14 cellular contexts compared by ENCODE assay signal in the genomic region with DNA sequence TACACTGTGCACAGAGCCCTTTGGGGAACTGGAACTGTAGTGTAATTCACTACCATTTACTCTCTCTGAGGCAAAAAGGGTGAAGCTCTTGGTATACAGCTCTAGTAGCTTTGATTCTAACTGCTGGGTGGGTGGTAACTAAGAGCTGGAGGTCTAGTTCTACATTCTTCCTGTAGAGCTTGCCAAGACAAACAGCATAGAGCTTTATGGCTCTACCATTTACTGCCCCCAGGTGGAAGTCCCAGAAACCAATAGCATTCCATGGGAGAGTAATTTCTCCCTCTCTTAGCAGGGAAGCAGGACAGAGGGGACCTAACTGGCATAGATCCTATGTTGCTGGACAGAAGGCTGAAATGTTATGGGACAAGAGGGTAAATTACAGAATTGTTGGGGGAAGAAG. TPM values are rescaled to one million over a fixed set of nuclear protein-coding genes. Genes with fewer than 3 reads are reported as not detected.
DNase-seq lines count a peak whose midpoint lies in the region; ATAC-seq and TF ChIP-seq lines count a peak whose summit lies in the region.
"Had no signal": no experiment of that assay in that cellular context is flagged by ENCODE, and none has a peak within 500 bp of the region (broad histone marks: within the 10 kb centered on the region; RNA-seq: fewer than 3 reads in every experiment).

No MANE protein-coding gene starts in this region.

- no peak overlapping the region for H3K4me2 ChIP-seq in GM23338
- H3K4me2 ChIP-seq: BLaER1 treated with 17β-estradiol and CSF1 and Interleukin-3, amounts not matched to agents 10 nM and 100 nM had no signal

- no peaks in the 10 kb centered on the region; the same call in 1 of the 2 replicates for H4K20me1 ChIP-seq in GM23338 (replicated peaks; ENCODE audit: insufficient read depth)

- H3K4me1 ChIP-seq in A673 (ENCODE audit: insufficient read depth, low read length, poor library complexity, severe bottlenecking) (no peaks in the 10 kb centered on the region), GM23338 (ENCODE audit: insufficient read depth) (no peaks in the 10 kb centered on the region)
- H3K4me1 ChIP-seq: foreskin keratinocyte had no signal

- POLR2A ChIA-PET in A673 (lab: Charles Lee; ENCODE audit: low non-redundant PET), result no interaction called here

- H3K27me3 ChIP-seq in A673 (replicated peaks; ENCODE audit: insufficient read depth, low read depth, low read length, poor library complexity) (no peaks in the 10 kb centered on the region), GM23338 (ENCODE audit: insufficient read depth) (no peaks in the 10 kb centered on the region)
- H3K27me3 ChIP-seq: foreskin keratinocyte had no signal

- H2AFZ ChIP-seq in GM23338, result no peak overlapping the region

- DNase-seq in A673 (ENCODE audit: low spot score), result no peak
- peak; percentile 13 for DNase-seq in GM23338 (ENCODE audit: low spot score)
- peak; percentile 44 for DNase-seq in SK-MEL-5 (ENCODE audit: low read depth, low spot score)
- peak; percentile 2 for DNase-seq in fibroblast of peridontal ligament (ENCODE audit: extremely low read depth)
- DNase-seq in NAMALWA (ENCODE audit: low spot score), result no peak
- DNase-seq in GF-D8 (lab: John Stamatoyannopoulos, UW), result no peak
- DNase-seq in amniotic stem cell (lab: John Stamatoyannopoulos, UW), result no peak
- DNase-seq in lower leg skin (ENCODE audit: low spot score in 2 of 2), result no peak
- DNase-seq: activated naive CD8-positive, alpha-beta T cell treated with anti-CD3 and anti-CD28 coated beads, Interleukin-2, amount 10 ng/mL, durations not matched to agents 7 days and 5 days; foreskin keratinocyte; MM.1S; NCI-H510A had no signal

- no peaks in the 10 kb centered on the region for H3K9me3 Mint-ChIP-seq in GM23338
- H3K9me3 Mint-ChIP-seq: activated naive CD8-positive, alpha-beta T cell treated with anti-CD3 and anti-CD28 coated beads, Interleukin-2, amount 10 ng/mL, durations not matched to agents 7 days and 5 days; natural killer cell treated with Interleukin-12 subunit alpha and Interleukin-12 subunit beta and Interleukin-15 and Interleukin-18, amount 100 ng/mL, for 72 hours had no signal

- H3K4me3 ChIP-seq in A673 (ENCODE audit: low read depth, low read length, poor library complexity, severe bottlenecking) (no peak overlapping the region), GM23338 (no peak overlapping the region), lower leg skin (ENCODE audit: low read depth, poor library complexity, severe bottlenecking) (no peak overlapping the region)
- H3K4me3 ChIP-seq: BLaER1 treated with 17β-estradiol and CSF1 and Interleukin-3, amounts not matched to agents 10 nM and 100 nM had no signal

- CTCF ChIA-PET in A673 (lab: Charles Lee), result no interaction called here

- H3K9me2 ChIP-seq in GM23338 (ENCODE audit: insufficient read depth), result no peaks in the 10 kb centered on the region

- peak; percentile 47 for ATAC-seq in GM23338
- ATAC-seq: foreskin keratinocyte; natural killer cell treated with Interleukin-12 subunit alpha and Interleukin-12 subunit beta and Interleukin-15 and Interleukin-18, amount 100 ng/mL, for 72 hours had no signal

- TF ChIP-seq POLR2A in lower leg skin (IDR thresholded peaks at IDR 0.05), result no peak

- H3K27me3 Mint-ChIP-seq in GM23338 (ENCODE audit: insufficient read depth, low read depth, poor library complexity), result peaks cover 2% of the 10 kb centered on the region
- H3K27me3 Mint-ChIP-seq: activated naive CD8-positive, alpha-beta T cell treated with anti-CD3 and anti-CD28 coated beads, Interleukin-2, amount 10 ng/mL, durations not matched to agents 7 days and 5 days had no signal

- H3K9me3 ChIP-seq in A673 (ENCODE audit: low read depth, low read length, poor library complexity, severe bottlenecking), result no peaks in the 10 kb centered on the region
- H3K9me3 ChIP-seq: BLaER1 treated with 17β-estradiol and CSF1 and Interleukin-3, amounts not matched to agents 10 nM and 100 nM had no signal

- H3K36me3 ChIP-seq in A673 (ENCODE audit: insufficient read depth, low read length, poor library complexity, severe bottlenecking), result no peaks in the 10 kb centered on the region
- no peaks in the 10 kb centered on the region for H3K36me3 ChIP-seq in GM23338 (ENCODE audit: insufficient read depth)

- H3K27ac Mint-ChIP-seq in GM23338, result no peak overlapping the region
- H3K27ac Mint-ChIP-seq: activated naive CD8-positive, alpha-beta T cell treated with anti-CD3 and anti-CD28 coated beads, Interleukin-2, amount 10 ng/mL, durations not matched to agents 7 days and 5 days; natural killer cell treated with Interleukin-12 subunit alpha and Interleukin-12 subunit beta and Interleukin-15 and Interleukin-18, amount 100 ng/mL, for 72 hours had no signal

- peak; percentile 36; the same call in 1 of the 2 replicates for TF ChIP-seq CTCF in A673 (conservative IDR thresholded peaks at IDR 0.05; ENCODE audit: low read depth, low read length)
- TF ChIP-seq CTCF in GM23338 (conservative IDR thresholded peaks at IDR 0.05; ENCODE audit: low read depth in 2 of 2), result peak; percentile 11 to 40; a peak in 2 of 4 replicates
- no peak for TF ChIP-seq CTCF in lower leg skin (IDR thresholded peaks at IDR 0.05)

- intact Hi-C loops in A673 (cut with micrococcal nuclease; ENCODE audit: unreplicated experiment) (loop anchor here (10.0 kb wide), 1 partner anchor 241 kb away; a partner anchor contains a TSS), lower leg skin (cut with DNase I; ENCODE audit: low total_unique reads) (no loop called here)

- H3K4me1 Mint-ChIP-seq in GM23338, result no peaks in the 10 kb centered on the region

- no peak overlapping the region for H3K27ac ChIP-seq in A673 (ENCODE audit: low read depth, low read length, poor library complexity, severe bottlenecking)
- H3K27ac ChIP-seq in GM23338 (ENCODE audit: low read depth), result no peak overlapping the region
- H3K27ac ChIP-seq: BLaER1 treated with 17β-estradiol and CSF1 and Interleukin-3, amounts not matched to agents 10 nM and 100 nM; foreskin keratinocyte had no signal

- H3F3A ChIP-seq in GM23338 (replicated peaks; ENCODE audit: low read depth), result no peaks in the 10 kb centered on the region

- no peak overlapping the region for H3K4me3 Mint-ChIP-seq in GM23338
- H3K4me3 Mint-ChIP-seq: activated naive CD8-positive, alpha-beta T cell treated with anti-CD3 and anti-CD28 coated beads, Interleukin-2, amount 10 ng/mL, durations not matched to agents 7 days and 5 days; natural killer cell treated with Interleukin-12 subunit alpha and Interleukin-12 subunit beta and Interleukin-15 and Interleukin-18, amount 100 ng/mL, for 72 hours had no signal

- H3K36me3 Mint-ChIP-seq in GM23338 (ENCODE audit: low read depth), result no peaks in the 10 kb centered on the region; the same call in 2 of the 3 replicates

- in situ Hi-C loops in SK-MEL-5 (cut with HindIII; ENCODE audit: low pct_unique_long_range_greater_than_20kb, low sequenced_read_pairs), result no loop called here

- H3K79me2 ChIP-seq in GM23338 (replicated peaks; ENCODE audit: insufficient read depth), result no peaks in the 10 kb centered on the region

- no TSS peak for BruUV-seq in A673 (replicated peaks; lab: Mats Ljungman, UMichigan)

TF ChIP-seq in GM23338, 12 proteins besides CTCF, POLR2A, EP300 and RAD21 (continues in another document):
- no peak for TF ChIP-seq ZNF114 (CRISPR knock-in tag; IDR thresholded peaks at IDR 0.05)

RNA-seq across cellular contexts. Expression of a gene that starts 26.7 kb away (rescaled TPM):
- total RNA-seq in A673 (2021) (26.0 and 30.6 TPM in 2 replicates), lower leg skin (10 to 100 TPM; 13.8 to 19.3 (median 18.2) TPM)
- 18.8 and 28.7 TPM in 2 replicates for total RNA-seq in GM23338 (2014; rRNA removed; shearing (Covaris generic))
- 20.6 and 21.6 TPM in 2 replicates for polyA plus RNA-seq in GM23338 (2016; fragmentation: Nextera tagmentation; extraction: Ambion mirVana)
- total RNA-seq in SK-MEL-5 (2014; rRNA removed; shearing (Covaris generic)), result 23.0 and 27.1 TPM in 2 replicates
- polyA plus RNA-seq in SK-MEL-5 (2015; cell fraction: cytosol; rRNA removed), result 18.2 and 22.5 TPM in 2 replicates
- 18.9 and 25.0 TPM in 2 replicates for polyA plus RNA-seq in SK-MEL-5 (2015; cell fraction: nucleus; rRNA removed)

Comparison
In these comparisons a context has a peak if more than half of its experiments do, and no peak if none do; other contexts are left out.
1. DNase-seq: peak in GM23338 (single experiment), SK-MEL-5 (single experiment) and fibroblast of peridontal ligament (single experiment); none in A673 (single experiment), NAMALWA (single experiment), GF-D8 (single experiment), amniotic stem cell (single experiment) and lower leg skin (0 of 2).
2. CTCF ChIP-seq: peak in A673 (single experiment) and GM23338 (2 of 2); none in lower leg skin (0 of 3).